In the genomic region with DNA sequence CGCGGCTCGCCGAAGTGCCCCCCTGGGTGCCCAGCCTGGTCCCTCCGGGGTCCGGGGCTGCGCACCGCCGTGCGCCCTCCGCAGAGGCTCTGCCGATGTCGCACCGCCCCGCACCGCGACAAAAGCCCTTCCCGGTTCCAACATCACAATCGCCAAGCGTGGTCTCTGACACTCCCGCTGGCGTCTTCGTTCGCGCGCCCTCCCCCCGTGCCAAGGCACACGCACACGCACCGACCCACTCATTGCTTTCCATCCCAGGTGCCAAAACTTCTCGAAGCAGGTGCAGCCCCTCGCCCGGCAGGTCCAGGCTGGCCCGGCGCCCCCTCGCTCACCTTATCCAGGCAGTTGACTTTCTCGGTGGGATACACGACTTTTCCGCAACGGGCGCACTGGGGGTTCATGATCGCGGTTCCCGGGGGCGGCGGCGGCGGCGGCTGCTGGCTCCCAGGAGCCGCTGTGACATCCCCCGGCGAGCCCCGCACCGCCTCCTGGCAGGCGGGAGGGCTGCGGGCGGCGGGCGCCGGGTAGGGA, we compare ENCODE assay signal across 8 cellular contexts.
DNase-seq lines count a peak whose midpoint lies in the region; ATAC-seq lines count a peak whose summit lies in the region.

No MANE protein-coding gene starts in this region.

- DNase-seq in Ammon's horn (ENCODE audit: low spot score) (peak; percentile 35), MG63 (no peak), GOT3 (lab: John Stamatoyannopoulos, UW) (no peak), EL (no peak)

- H3K36me3 ChIP-seq in MG63 (no peaks in the 10 kb centered on the region), endocrine pancreas (ENCODE audit: control insufficient read depth, insufficient read depth, low read length) (no peaks in the 10 kb centered on the region), neuron (ENCODE audit: insufficient read depth, low read length) (peaks cover 4% of the 10 kb centered on the region)

- H2AFZ ChIP-seq in neuron (ENCODE audit: low read depth, low read length) = peak overlapping the region; percentile 95

- peaks cover 15% of the 10 kb centered on the region for H3K4me1 ChIP-seq in endocrine pancreas (ENCODE audit: control insufficient read depth, insufficient read depth, low read length)
- H3K4me1 ChIP-seq in neuron (ENCODE audit: insufficient read depth, low read length) = peaks cover 43% of the 10 kb centered on the region

- H3K27me3 ChIP-seq in MG63 (no peaks in the 10 kb centered on the region), endocrine pancreas (ENCODE audit: control insufficient read depth, insufficient read depth, low read length) (no peaks in the 10 kb centered on the region), neuron (ENCODE audit: insufficient read depth, low read length) (no peaks in the 10 kb centered on the region)

- ATAC-seq in HG03108 (IDR thresholded peaks at IDR 0.05; ENCODE audit: unreplicated experiment) (no peak), HG02763 (IDR thresholded peaks at IDR 0.05; ENCODE audit: unreplicated experiment) (no peak)

- H3K4me3 ChIP-seq in MG63 (peak overlapping the region; percentile 46), endocrine pancreas (ENCODE audit: control insufficient read depth, insufficient read depth, low read length) (no peak overlapping the region), neuron (ENCODE audit: low read length) (peak overlapping the region; percentile 85)

- H3K9me3 ChIP-seq in MG63 = no peaks in the 10 kb centered on the region
- no peaks in the 10 kb centered on the region for H3K9me3 ChIP-seq in endocrine pancreas (ENCODE audit: control insufficient read depth, low read length)
- no peaks in the 10 kb centered on the region for H3K9me3 ChIP-seq in neuron (ENCODE audit: low read length)

- H3K9ac ChIP-seq in endocrine pancreas (ENCODE audit: control insufficient read depth, insufficient read depth, low read length) = peak overlapping the region; percentile 91
